Comparison of ENCODE assay signal across 9 cellular contexts in the genomic region with DNA sequence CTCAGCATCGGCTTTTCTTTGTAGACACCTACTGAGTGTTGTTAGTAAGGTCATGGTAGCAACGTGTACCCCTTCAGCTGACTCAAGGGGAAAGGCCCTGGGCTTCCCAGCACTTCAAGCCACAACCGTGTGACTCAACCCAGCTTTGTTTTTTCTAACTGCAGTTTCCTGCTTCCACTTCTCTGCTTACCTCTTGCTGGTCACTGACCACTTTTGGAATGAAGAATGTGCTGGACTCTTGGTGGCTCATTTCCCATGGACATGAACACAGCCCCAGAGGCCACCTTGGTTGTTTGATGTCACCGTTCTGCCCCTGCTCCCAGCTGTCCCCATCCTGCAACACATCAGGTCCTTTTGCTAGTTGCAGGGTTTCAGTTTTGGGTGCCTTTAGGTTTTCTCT.
DNase-seq lines count a peak whose midpoint lies in the region; ATAC-seq, FAIRE-seq and TF ChIP-seq lines count a peak whose summit lies in the region.
"Had no signal": no experiment of that assay in that cellular context is flagged by ENCODE, and none has a peak within 500 bp of the region (broad histone marks: within the 10 kb centered on the region; RNA-seq: fewer than 3 reads in every experiment).

No MANE protein-coding gene starts in this region.

- TF ChIP-seq CTCF in VCaP (conservative IDR thresholded peaks at IDR 0.05) = no peak
- TF ChIP-seq CTCF in GM23338 (conservative IDR thresholded peaks at IDR 0.05; ENCODE audit: low read depth in 2 of 2) = no peak

- H3K9me2 ChIP-seq in GM23338 (ENCODE audit: insufficient read depth) = no peaks in the 10 kb centered on the region; the same call in 1 of the 2 replicates

- H3K4me3 Mint-ChIP-seq in GM23338 = no peak overlapping the region

- H3K79me2 ChIP-seq in GM23338 (replicated peaks; ENCODE audit: insufficient read depth) = no peaks in the 10 kb centered on the region

- H3K27ac Mint-ChIP-seq in GM23338 = no peak overlapping the region

- peaks cover 5% of the 10 kb centered on the region for H3K4me1 ChIP-seq in GM23338 (ENCODE audit: insufficient read depth)

- H3K36me3 Mint-ChIP-seq in GM23338 (ENCODE audit: low read depth) = no peaks in the 10 kb centered on the region

- no peak overlapping the region for H3K4me2 ChIP-seq in GM23338

- H3K27me3 Mint-ChIP-seq in GM23338 (ENCODE audit: insufficient read depth, low read depth, poor library complexity) = peaks cover 2% of the 10 kb centered on the region

- TF ChIP-seq POLR2A in GM12891 (IDR thresholded peaks at IDR 0.05; ENCODE audit: low read depth, low read length) = no peak
- no peak for TF ChIP-seq POLR2A in erythroblast (IDR thresholded peaks at IDR 0.05; ENCODE audit: low read length)

- peaks cover 11% of the 10 kb centered on the region; the same call in 2 of the 3 replicates for H3K4me1 Mint-ChIP-seq in GM23338

- no peaks in the 10 kb centered on the region for H3K36me3 ChIP-seq in GM23338 (ENCODE audit: insufficient read depth)

- no peaks in the 10 kb centered on the region for H4K20me1 ChIP-seq in GM23338 (replicated peaks; ENCODE audit: insufficient read depth)

- no peak overlapping the region for H3K4me3 ChIP-seq in GM23338

- no peaks in the 10 kb centered on the region for H3F3A ChIP-seq in GM23338 (replicated peaks; ENCODE audit: low read depth)

- H3K27ac ChIP-seq in VCaP = peak overlapping the region; percentile 58
- no peak overlapping the region for H3K27ac ChIP-seq in GM23338 (ENCODE audit: low read depth)
- H3K27ac ChIP-seq: HL-60 had no signal

- no peak for DNase-seq in GM12891 (ENCODE audit: insufficient read length, low spot score)
- peak; percentile 4 to 84 for DNase-seq in dermis microvascular lymphatic vessel endothelial cell (ENCODE audit: low read depth in 2 of 2)
- DNase-seq in stimulated activated CD4-positive, alpha-beta T cell treated with anti-CD3 and anti-CD28 coated beads, TNF-alpha, amount 100 ng/mL, for 1 hour (ENCODE audit: low read depth in 3 of 3, low spot score in 1 of 3) = peak; percentile 6 to 37 (median 12)
- no peak for DNase-seq in GM23338 (ENCODE audit: low spot score)
- no peak for DNase-seq in erythroblast (lab: John Stamatoyannopoulos, UW)

- ATAC-seq in HG02884 (IDR thresholded peaks at IDR 0.05; ENCODE audit: unreplicated experiment) (peak; percentile 79), GM23338 (no peak), HG03025 (IDR thresholded peaks at IDR 0.05; ENCODE audit: low FRiP score, unreplicated experiment) (no peak)

- H3K9me3 Mint-ChIP-seq in GM23338 = no peaks in the 10 kb centered on the region

- FAIRE-seq in GM12891 (lab: Jason Lieb, UNC) = peak; percentile 51

- no peaks in the 10 kb centered on the region for H3K27me3 ChIP-seq in GM23338 (ENCODE audit: insufficient read depth)

- H2AFZ ChIP-seq in GM23338 = no peak overlapping the region

TF ChIP-seq in GM12891, 5 proteins besides CTCF, POLR2A, EP300 and RAD21:
- TF ChIP-seq SPI1 (IDR thresholded peaks at IDR 0.05; ENCODE audit: low read depth, low read length) = peak; percentile 51
- TF ChIP-seq TAF1 (IDR thresholded peaks at IDR 0.05; ENCODE audit: low read depth, low read length) = no peak
- 0 out of 2 replicates have a peak, but pooled peaks have one; percentile 25 for TF ChIP-seq POU2F2 (IDR thresholded peaks at IDR 0.05; ENCODE audit: low read depth, low read length)
- no peak for TF ChIP-seq PAX5 (IDR thresholded peaks at IDR 0.05; ENCODE audit: insufficient read depth, low read length, severe bottlenecking)

TF ChIP-seq in GM23338, 12 proteins besides CTCF, POLR2A, EP300 and RAD21:
- TF ChIP-seq, protein P1, sequence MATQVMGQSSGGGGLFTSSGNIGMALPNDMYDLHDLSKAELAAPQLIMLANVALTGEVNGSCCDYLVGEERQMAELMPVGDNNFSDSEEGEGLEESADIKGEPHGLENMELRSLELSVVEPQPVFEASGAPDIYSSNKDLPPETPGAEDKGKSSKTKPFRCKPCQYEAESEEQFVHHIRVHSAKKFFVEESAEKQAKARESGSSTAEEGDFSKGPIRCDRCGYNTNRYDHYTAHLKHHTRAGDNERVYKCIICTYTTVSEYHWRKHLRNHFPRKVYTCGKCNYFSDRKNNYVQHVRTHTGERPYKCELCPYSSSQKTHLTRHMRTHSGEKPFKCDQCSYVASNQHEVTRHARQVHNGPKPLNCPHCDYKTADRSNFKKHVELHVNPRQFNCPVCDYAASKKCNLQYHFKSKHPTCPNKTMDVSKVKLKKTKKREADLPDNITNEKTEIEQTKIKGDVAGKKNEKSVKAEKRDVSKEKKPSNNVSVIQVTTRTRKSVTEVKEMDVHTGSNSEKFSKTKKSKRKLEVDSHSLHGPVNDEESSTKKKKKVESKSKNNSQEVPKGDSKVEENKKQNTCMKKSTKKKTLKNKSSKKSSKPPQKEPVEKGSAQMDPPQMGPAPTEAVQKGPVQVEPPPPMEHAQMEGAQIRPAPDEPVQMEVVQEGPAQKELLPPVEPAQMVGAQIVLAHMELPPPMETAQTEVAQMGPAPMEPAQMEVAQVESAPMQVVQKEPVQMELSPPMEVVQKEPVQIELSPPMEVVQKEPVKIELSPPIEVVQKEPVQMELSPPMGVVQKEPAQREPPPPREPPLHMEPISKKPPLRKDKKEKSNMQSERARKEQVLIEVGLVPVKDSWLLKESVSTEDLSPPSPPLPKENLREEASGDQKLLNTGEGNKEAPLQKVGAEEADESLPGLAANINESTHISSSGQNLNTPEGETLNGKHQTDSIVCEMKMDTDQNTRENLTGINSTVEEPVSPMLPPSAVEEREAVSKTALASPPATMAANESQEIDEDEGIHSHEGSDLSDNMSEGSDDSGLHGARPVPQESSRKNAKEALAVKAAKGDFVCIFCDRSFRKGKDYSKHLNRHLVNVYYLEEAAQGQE (IDR thresholded peaks at IDR 0.05; ENCODE audit: unreplicated experiment) = no peak

Comparison
In these comparisons a context has a peak if more than half of its experiments do, and no peak if none do; other contexts are left out.
1. DNase-seq: peak in dermis microvascular lymphatic vessel endothelial cell (2 of 2) and stimulated activated CD4-positive, alpha-beta T cell treated with anti-CD3 and anti-CD28 coated beads, TNF-alpha, amount 100 ng/mL, for 1 hour (3 of 3); none in GM12891 (single experiment), GM23338 (single experiment) and erythroblast (0 of 2).